In the genomic region with DNA sequence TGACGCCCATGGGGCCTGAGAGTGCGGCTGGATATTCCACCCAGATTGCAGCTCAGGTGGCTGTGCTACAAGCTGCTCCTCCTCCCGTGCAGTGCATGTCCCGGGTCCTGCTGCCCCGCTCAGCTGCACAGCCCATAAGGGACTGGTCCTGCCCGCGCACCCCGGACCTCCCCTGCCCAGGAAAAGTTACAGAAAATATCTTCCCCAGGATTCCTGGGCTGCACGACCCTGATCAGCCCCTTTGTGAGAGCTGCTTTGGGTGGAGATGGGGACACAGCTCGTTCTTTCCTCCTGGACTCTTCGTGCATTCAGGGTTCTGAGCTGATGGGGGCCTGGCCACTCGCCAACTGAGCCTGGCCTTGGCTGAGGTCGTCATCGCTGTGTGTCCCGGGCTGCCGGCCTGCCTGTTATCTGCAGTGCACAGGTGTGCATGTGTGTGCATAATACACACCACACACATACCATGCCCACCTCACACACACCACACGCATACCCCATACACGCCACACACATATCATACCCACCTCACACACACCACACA, we compare ENCODE assay signal across 2 cellular contexts.
TF ChIP-seq lines count a peak whose summit lies in the region.

No MANE protein-coding gene starts in this region.

TF ChIP-seq in IMR-90, 13 proteins besides CTCF, POLR2A, EP300 and RAD21:
- no peak for TF ChIP-seq NFE2L2 (IDR thresholded peaks at IDR 0.05; ENCODE audit: low read depth, low read length)
- TF ChIP-seq ELK1 (IDR thresholded peaks at IDR 0.05; ENCODE audit: borderline replicate concordance, low read depth, low read length) = no peak

TF ChIP-seq in H1, 55 proteins besides CTCF, POLR2A, EP300 and RAD21:
- no peak for TF ChIP-seq KDM4A (IDR thresholded peaks at IDR 0.05; ENCODE audit: low read depth, low read length, severe bottlenecking)
- no peak for TF ChIP-seq RXRA (IDR thresholded peaks at IDR 0.05; ENCODE audit: insufficient read depth, low read depth, low read length)
- no peak for TF ChIP-seq EGR1 (IDR thresholded peaks at IDR 0.05; ENCODE audit: borderline replicate concordance, low read depth, low read length)
- TF ChIP-seq MAFK (IDR thresholded peaks at IDR 0.05; ENCODE audit: low read depth, low read length) = no peak
- TF ChIP-seq RBBP5 (IDR thresholded peaks at IDR 0.05; ENCODE audit: borderline replicate concordance, low read depth, low read length) = no peak
